19 cellular contexts compared by ENCODE assay signal in genomic region chr9:24071736-24072135, GRCh38.
"Had no signal": no experiment of that assay in that cellular context is flagged by ENCODE, and none has a peak within 500 bp of the region (broad histone marks: within the 10 kb centered on the region; RNA-seq: fewer than 3 reads in every experiment).

No MANE protein-coding gene starts in this region.

- H3K27ac ChIP-seq: body of pancreas, colonic mucosa, gastrocnemius medialis, right atrium auricular region, testis had no signal

- H3K4me3 ChIP-seq: body of pancreas, colonic mucosa, gastrocnemius medialis, mucosa of descending colon, right atrium auricular region, testis had no signal

- H3K4me1 ChIP-seq: body of pancreas, colonic mucosa, gastrocnemius medialis, right atrium auricular region, testis had no signal

- DNase-seq: activated CD4-positive, alpha-beta T cell treated with anti-CD3 and anti-CD28 coated beads, Interleukin-2, amount 10 ng/mL, durations not matched to agents 24 days and 14 days; activated CD8-positive, alpha-beta T cell treated with anti-CD3 and anti-CD28 coated beads for 36 hours; activated naive CD4-positive, alpha-beta T cell treated with Interleukin-2 at 50 U/mL for 16 hours; activated naive CD8-positive, alpha-beta T cell treated with anti-CD3 and anti-CD28 coated beads, Interleukin-2, amount 10 ng/mL, durations not matched to agents 7 days and 5 days; activated T-cell treated with anti-CD3 and anti-CD28 coated beads, Interleukin-2, amount 50 U/mL, for 1 hour; amygdala; body of pancreas; colonic mucosa; erythroblast; gastrocnemius medialis; mesenchymal stem cell; mucosa of descending colon; naive B cell; small intestine; stimulated activated CD4-positive, alpha-beta T cell treated with anti-CD3 and anti-CD28 coated beads, Interleukin-15, amount 100 ng/mL, for 24 hours; stimulated activated CD4-positive, alpha-beta T cell treated with anti-CD3 and anti-CD28 coated beads, Interleukin-4, amount 100 ng/mL, for 1 hour; testis had no signal

- H3K9me3 ChIP-seq: body of pancreas, colonic mucosa, gastrocnemius medialis, mucosa of descending colon, right atrium auricular region, testis had no signal

- H3K27me3 ChIP-seq: body of pancreas, colonic mucosa, gastrocnemius medialis, right atrium auricular region, testis had no signal

- H3K36me3 ChIP-seq: colonic mucosa, gastrocnemius medialis, right atrium auricular region had no signal

- ATAC-seq: activated CD8-positive, alpha-beta T cell treated with anti-CD3 and anti-CD28 coated beads for 36 hours; activated T-helper 17 cell treated with anti-CD3 and anti-CD28 coated beads, Interleukin-2, amount 50 U/mL, for 72 hours; body of pancreas; gastrocnemius medialis; mucosa of descending colon had no signal
